ENCODE assay signal across 1 cellular context in the genomic region with DNA sequence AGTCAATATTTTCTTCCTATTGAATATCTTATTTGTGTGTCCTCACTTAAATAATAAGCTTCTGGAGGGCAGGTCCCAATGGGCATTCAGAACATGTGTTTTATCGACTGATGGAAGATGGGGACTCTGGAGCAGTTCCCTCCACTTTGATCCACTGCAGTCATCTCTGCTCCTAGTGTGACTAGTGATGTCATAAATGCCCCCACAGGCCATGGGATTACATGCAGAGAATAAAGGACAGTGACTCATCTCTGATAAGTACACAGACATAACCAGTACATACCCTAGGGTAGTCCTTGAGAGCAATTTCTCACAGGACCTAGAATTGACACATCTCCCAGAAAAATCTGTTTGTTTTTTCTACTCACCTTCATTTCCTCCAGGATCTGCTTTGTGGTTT.
TF ChIP-seq lines count a peak whose summit lies in the region.

No MANE protein-coding gene starts in this region.

TF ChIP-seq in HepG2, 621 proteins besides CTCF, POLR2A, EP300 and RAD21 (continued from another document):
- TF ChIP-seq CREB1 (IDR thresholded peaks at IDR 0.05) (peak; percentile 69), CREB1 (CRISPR knock-in tag; IDR thresholded peaks at IDR 0.05) (no peak), ZBTB21 (CRISPR knock-in tag; IDR thresholded peaks at IDR 0.05) (peak; percentile 71)
- TF ChIP-seq, protein P1, sequence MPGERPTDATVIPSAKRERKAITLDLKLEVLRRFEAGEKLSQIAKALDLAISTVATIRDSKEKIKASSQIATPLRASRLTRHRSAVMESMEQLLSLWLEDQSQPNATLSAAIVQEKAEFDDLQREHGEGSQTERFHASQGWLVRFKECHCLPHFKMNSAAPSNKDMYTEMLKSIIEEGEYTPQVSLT (CRISPR knock-in tag; IDR thresholded peaks at IDR 0.05; ENCODE audit: borderline replicate concordance, low read depth), result no peak
- TF ChIP-seq, protein P2, sequence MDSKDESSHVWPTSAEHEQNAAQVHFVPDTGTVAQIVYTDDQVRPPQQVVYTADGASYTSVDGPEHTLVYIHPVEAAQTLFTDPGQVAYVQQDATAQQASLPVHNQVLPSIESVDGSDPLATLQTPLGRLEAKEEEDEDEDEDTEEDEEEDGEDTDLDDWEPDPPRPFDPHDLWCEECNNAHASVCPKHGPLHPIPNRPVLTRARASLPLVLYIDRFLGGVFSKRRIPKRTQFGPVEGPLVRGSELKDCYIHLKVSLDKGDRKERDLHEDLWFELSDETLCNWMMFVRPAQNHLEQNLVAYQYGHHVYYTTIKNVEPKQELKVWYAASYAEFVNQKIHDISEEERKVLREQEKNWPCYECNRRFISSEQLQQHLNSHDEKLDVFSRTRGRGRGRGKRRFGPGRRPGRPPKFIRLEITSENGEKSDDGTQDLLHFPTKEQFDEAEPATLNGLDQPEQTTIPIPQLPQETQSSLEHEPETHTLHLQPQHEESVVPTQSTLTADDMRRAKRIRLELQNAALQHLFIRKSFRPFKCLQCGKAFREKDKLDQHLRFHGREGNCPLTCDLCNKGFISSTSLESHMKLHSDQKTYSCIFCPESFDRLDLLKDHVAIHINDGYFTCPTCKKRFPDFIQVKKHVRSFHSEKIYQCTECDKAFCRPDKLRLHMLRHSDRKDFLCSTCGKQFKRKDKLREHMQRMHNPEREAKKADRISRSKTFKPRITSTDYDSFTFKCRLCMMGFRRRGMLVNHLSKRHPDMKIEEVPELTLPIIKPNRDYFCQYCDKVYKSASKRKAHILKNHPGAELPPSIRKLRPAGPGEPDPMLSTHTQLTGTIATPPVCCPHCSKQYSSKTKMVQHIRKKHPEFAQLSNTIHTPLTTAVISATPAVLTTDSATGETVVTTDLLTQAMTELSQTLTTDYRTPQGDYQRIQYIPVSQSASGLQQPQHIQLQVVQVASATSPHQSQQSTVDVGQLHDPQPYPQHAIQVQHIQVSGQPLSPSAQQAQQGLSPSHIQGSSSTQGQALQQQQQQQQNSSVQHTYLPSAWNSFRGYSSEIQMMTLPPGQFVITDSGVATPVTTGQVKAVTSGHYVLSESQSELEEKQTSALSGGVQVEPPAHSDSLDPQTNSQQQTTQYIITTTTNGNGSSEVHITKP (CRISPR knock-in tag; IDR thresholded peaks at IDR 0.05; ENCODE audit: low read depth), result no peak
- TF ChIP-seq, protein P3, sequence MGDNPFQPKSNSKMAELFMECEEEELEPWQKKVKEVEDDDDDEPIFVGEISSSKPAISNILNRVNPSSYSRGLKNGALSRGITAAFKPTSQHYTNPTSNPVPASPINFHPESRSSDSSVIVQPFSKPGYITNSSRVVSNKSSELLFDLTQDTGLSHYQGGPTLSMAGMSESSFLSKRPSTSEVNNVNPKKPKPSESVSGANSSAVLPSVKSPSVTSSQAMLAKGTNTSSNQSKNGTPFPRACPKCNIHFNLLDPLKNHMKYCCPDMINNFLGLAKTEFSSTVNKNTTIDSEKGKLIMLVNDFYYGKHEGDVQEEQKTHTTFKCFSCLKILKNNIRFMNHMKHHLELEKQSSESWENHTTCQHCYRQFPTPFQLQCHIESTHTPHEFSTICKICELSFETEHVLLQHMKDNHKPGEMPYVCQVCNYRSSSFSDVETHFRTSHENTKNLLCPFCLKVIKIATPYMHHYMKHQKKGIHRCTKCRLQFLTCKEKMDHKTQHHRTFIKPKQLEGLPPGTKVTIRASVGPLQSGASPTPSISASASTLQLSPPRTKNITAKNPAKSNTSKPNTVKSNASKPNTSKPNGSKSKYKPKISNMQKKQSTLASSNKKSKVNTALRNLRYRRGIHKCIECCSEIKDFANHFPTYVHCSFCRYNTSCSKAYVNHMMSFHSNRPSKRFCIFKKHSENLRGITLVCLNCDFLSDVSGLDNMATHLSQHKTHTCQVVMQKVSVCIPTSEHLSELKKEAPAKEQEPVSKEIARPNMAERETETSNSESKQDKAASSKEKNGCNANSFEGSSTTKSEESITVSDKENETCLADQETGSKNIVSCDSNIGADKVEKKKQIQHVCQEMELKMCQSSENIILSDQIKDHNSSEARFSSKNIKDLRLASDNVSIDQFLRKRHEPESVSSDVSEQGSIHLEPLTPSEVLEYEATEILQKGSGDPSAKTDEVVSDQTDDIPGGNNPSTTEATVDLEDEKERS (CRISPR knock-in tag; IDR thresholded peaks at IDR 0.05), result no peak
